Comparison of ENCODE assay signal across 17 cellular contexts in the genomic region with DNA sequence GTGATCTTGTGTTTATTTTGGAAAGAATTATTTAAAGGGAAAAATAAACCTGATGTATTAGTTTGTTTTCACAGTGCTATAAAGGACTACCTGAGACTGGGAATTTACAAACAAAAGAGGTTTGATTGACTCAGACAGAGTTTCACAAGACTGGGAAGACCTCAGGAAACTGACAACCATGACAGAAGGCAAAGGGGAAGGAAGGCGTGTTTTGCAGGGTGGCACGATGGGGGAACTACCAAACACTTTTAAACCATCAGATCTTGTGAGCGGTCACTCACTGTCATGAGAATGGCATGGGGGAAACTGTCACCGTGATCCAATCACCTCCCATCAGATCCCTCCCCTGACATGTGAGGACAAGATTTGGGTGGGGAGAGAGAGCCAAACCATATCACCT.
DNase-seq lines count a peak whose midpoint lies in the region; ATAC-seq, FAIRE-seq and TF ChIP-seq lines count a peak whose summit lies in the region.
"Had no signal": no experiment of that assay in that cellular context is flagged by ENCODE, and none has a peak within 500 bp of the region (broad histone marks: within the 10 kb centered on the region; RNA-seq: fewer than 3 reads in every experiment).

No MANE protein-coding gene starts in this region.

- TF ChIP-seq POLR2A in H54 (IDR thresholded peaks at IDR 0.05; ENCODE audit: low read depth, low read length) = no peak

- no peak for TF ChIP-seq CTCF in OCI-LY1 (IDR thresholded peaks at IDR 0.05; ENCODE audit: low read length)
- no peak for TF ChIP-seq CTCF in foreskin keratinocyte (conservative IDR thresholded peaks at IDR 0.05)
- no peak for TF ChIP-seq CTCF in WTC11 (IDR thresholded peaks at IDR 0.05)
- TF ChIP-seq CTCF in PC-3 (conservative IDR thresholded peaks at IDR 0.05; ENCODE audit: low read depth, low read length) = no peak

- no peaks in the 10 kb centered on the region for H3K79me2 ChIP-seq in OCI-LY1 (ENCODE audit: insufficient read depth, low read length)
- H3K79me2 ChIP-seq in PC-3 (ENCODE audit: low read length) = no peaks in the 10 kb centered on the region

- no peak overlapping the region for H3K4me3 ChIP-seq in BLaER1 treated with 17β-estradiol and CSF1 and Interleukin-3, amounts not matched to agents 10 nM and 100 nM
- H3K4me3 ChIP-seq in OCI-LY1 (ENCODE audit: low read depth, low read length, poor library complexity, severe bottlenecking) = no peak overlapping the region
- no peak overlapping the region for H3K4me3 ChIP-seq in PC-3 (ENCODE audit: low read length)

- no peak overlapping the region; a peak in 1 of 22 replicates for H3K27ac ChIP-seq in BLaER1 treated with 17β-estradiol and CSF1 and Interleukin-3, amounts not matched to agents 10 nM and 100 nM
- H3K27ac ChIP-seq in OCI-LY1 (ENCODE audit: low read depth, low read length, poor library complexity, severe bottlenecking) (no peak overlapping the region), foreskin keratinocyte (peak overlapping the region; percentile 14), PC-3 (ENCODE audit: low read length) (no peak overlapping the region)

- H2AFZ ChIP-seq in OCI-LY1 (ENCODE audit: low read length) (no peak overlapping the region), PC-3 (ENCODE audit: low read length) (no peak overlapping the region)

- no peaks in the 10 kb centered on the region for H3K9me3 ChIP-seq in BLaER1 treated with 17β-estradiol and CSF1 and Interleukin-3, amounts not matched to agents 10 nM and 100 nM (replicated peaks in 1 of 11)
- H3K9me3 ChIP-seq in OCI-LY1 (ENCODE audit: low read length) (no peaks in the 10 kb centered on the region), PC-3 (ENCODE audit: low read length) (no peaks in the 10 kb centered on the region)
- H3K9me3 ChIP-seq: Caco-2 had no signal

- H3K27me3 Mint-ChIP-seq in WTC11 (ENCODE audit: low read depth) = no peaks in the 10 kb centered on the region; the same call in 1 of the 2 replicates

- H3K4me1 Mint-ChIP-seq in WTC11 = 0 out of 2 replicates have a peak, but pooled peaks cover 7% of the 10 kb centered on the region

- CTCF ChIA-PET in WTC11 (lab: Charles Lee) = no interaction called here
- CTCF ChIA-PET in PC-3 (lab: Charles Lee) = interaction anchor here (0.6 kb wide), 1 partner anchor 230 kb away, joined by 3 read pairs; no protein-coding TSS in a partner anchor

- H3K9ac ChIP-seq in BLaER1 treated with 17β-estradiol and CSF1 and Interleukin-3, amounts not matched to agents 10 nM and 100 nM = no peak overlapping the region
- H3K9ac ChIP-seq in OCI-LY1 (ENCODE audit: low read length) (no peak overlapping the region), PC-3 (ENCODE audit: low read length) (no peak overlapping the region)

- BruUV-seq in PC-3 (replicated peaks; lab: Mats Ljungman, UMichigan) = no TSS peak

- peak overlapping the region; percentile 25 to 67 (median 43) for H3K4me2 ChIP-seq in BLaER1 treated with 17β-estradiol and CSF1 and Interleukin-3, amounts not matched to agents 10 nM and 100 nM
- peak overlapping the region; percentile 10; the same call in 1 of the 2 replicates for H3K4me2 ChIP-seq in OCI-LY1 (ENCODE audit: low read length)
- no peak overlapping the region for H3K4me2 ChIP-seq in PC-3 (ENCODE audit: low read length)

- H3K27ac Mint-ChIP-seq in WTC11 = no peak overlapping the region
- H3K27ac Mint-ChIP-seq: CD4-positive, CD25-positive, alpha-beta regulatory T cell; T-helper 1 cell treated with Interleukin-12 subunit alpha and Interleukin-12 subunit beta and Interleukin-4 antibody, amounts not matched to agents 30 μg/mL and 1 μg/mL, for 36 hours had no signal

- H3K9me3 Mint-ChIP-seq in WTC11 = no peaks in the 10 kb centered on the region
- H3K9me3 Mint-ChIP-seq: CD4-positive, CD25-positive, alpha-beta regulatory T cell; T-helper 1 cell treated with Interleukin-12 subunit alpha and Interleukin-12 subunit beta and Interleukin-4 antibody, amounts not matched to agents 30 μg/mL and 1 μg/mL, for 36 hours had no signal

- H3K27me3 ChIP-seq in BLaER1 treated with 17β-estradiol and CSF1 and Interleukin-3, amounts not matched to agents 10 nM and 100 nM = no peaks in the 10 kb centered on the region
- H3K27me3 ChIP-seq in OCI-LY1 (ENCODE audit: insufficient read depth, low read length) (no peaks in the 10 kb centered on the region), foreskin keratinocyte (no peaks in the 10 kb centered on the region), PC-3 (ENCODE audit: low read length) (no peaks in the 10 kb centered on the region)

- peak; percentile 41 for FAIRE-seq in H54 (lab: Jason Lieb, UNC)
- FAIRE-seq: RCC 7860 had no signal

- intact Hi-C loops in PC-3 (cut with micrococcal nuclease) = no loop called here

- H3K9me2 ChIP-seq in OCI-LY1 (ENCODE audit: low read depth, low read length) (no peaks in the 10 kb centered on the region), PC-3 (replicated peaks; ENCODE audit: low read length) (no peaks in the 10 kb centered on the region)

- no peak for DNase-seq in H54 (ENCODE audit: insufficient read length, low spot score)
- peak; percentile 56 to 74 for DNase-seq in foreskin keratinocyte
- no peak for DNase-seq in WTC11 (ENCODE audit: low spot score)
- no peak for DNase-seq in PC-3
- DNase-seq: AML-193; Caco-2; CD4-positive, CD25-positive, alpha-beta regulatory T cell; EL; HCEC 1CT; NCI-H1092 treated with DMSO at 0.1 percent for 48 hours; NCI-H526 treated with DMSO at 0.1 percent for 48 hours; SHP77 had no signal

- H3K36me3 Mint-ChIP-seq in WTC11 = no peaks in the 10 kb centered on the region
- H3K36me3 Mint-ChIP-seq: CD4-positive, CD25-positive, alpha-beta regulatory T cell had no signal

- ATAC-seq in foreskin keratinocyte (peak; percentile 53), HG03025 (IDR thresholded peaks at IDR 0.05; ENCODE audit: low FRiP score, unreplicated experiment) (no peak), WTC11 (no peak), PC-3 (no peak)

- POLR2A ChIA-PET in WTC11 (lab: Charles Lee) = no interaction called here
- POLR2A ChIA-PET in PC-3 (lab: Charles Lee; ENCODE audit: unreplicated experiment) = no interaction called here

- H3K4me1 ChIP-seq in BLaER1 treated with 17β-estradiol and CSF1 and Interleukin-3, amounts not matched to agents 10 nM and 100 nM = peaks cover 27 to 37% (median 34%) of the 10 kb centered on the region in 10 experiments
- H3K4me1 ChIP-seq in OCI-LY1 (ENCODE audit: insufficient read depth, low read length, severe bottlenecking) (peaks cover 49% of the 10 kb centered on the region), foreskin keratinocyte (peaks cover 19% of the 10 kb centered on the region), PC-3 (ENCODE audit: insufficient read depth, low read length) (peaks cover 31% of the 10 kb centered on the region)

- H3F3A ChIP-seq in OCI-LY1 (ENCODE audit: insufficient read depth, low read length) = no peaks in the 10 kb centered on the region
- peaks cover 4% of the 10 kb centered on the region for H3F3A ChIP-seq in PC-3 (ENCODE audit: low read length, unreplicated experiment)

- no peak overlapping the region for H3K4me3 Mint-ChIP-seq in WTC11
- H3K4me3 Mint-ChIP-seq: CD4-positive, CD25-positive, alpha-beta regulatory T cell; T-helper 1 cell treated with Interleukin-12 subunit alpha and Interleukin-12 subunit beta and Interleukin-4 antibody, amounts not matched to agents 30 μg/mL and 1 μg/mL, for 36 hours had no signal

- no peaks in the 10 kb centered on the region for H4K20me1 ChIP-seq in BLaER1 treated with 17β-estradiol and CSF1 and Interleukin-3, amounts not matched to agents 10 nM and 100 nM
- no peaks in the 10 kb centered on the region for H4K20me1 ChIP-seq in OCI-LY1 (ENCODE audit: insufficient read depth, low read length)
- H4K20me1 ChIP-seq in PC-3 (ENCODE audit: low read length) = no peaks in the 10 kb centered on the region

- H3K36me3 ChIP-seq in BLaER1 treated with 17β-estradiol and CSF1 and Interleukin-3, amounts not matched to agents 10 nM and 100 nM = no peaks in the 10 kb centered on the region
- no peaks in the 10 kb centered on the region for H3K36me3 ChIP-seq in OCI-LY1 (ENCODE audit: insufficient read depth, low read length)
- H3K36me3 ChIP-seq in PC-3 (ENCODE audit: low read depth, low read length) = no peaks in the 10 kb centered on the region

TF ChIP-seq in WTC11, 78 proteins besides CTCF, POLR2A, EP300 and RAD21 (continues in another document):
- TF ChIP-seq IRF2 (CRISPR knock-in tag; IDR thresholded peaks at IDR 0.05; ENCODE audit: borderline replicate concordance, low read depth) (no peak), PRRX2 (CRISPR knock-in tag; IDR thresholded peaks at IDR 0.05) (no peak), MXD4 (CRISPR knock-in tag; IDR thresholded peaks at IDR 0.05; ENCODE audit: borderline replicate concordance) (no peak)
- TF ChIP-seq, protein P1, sequence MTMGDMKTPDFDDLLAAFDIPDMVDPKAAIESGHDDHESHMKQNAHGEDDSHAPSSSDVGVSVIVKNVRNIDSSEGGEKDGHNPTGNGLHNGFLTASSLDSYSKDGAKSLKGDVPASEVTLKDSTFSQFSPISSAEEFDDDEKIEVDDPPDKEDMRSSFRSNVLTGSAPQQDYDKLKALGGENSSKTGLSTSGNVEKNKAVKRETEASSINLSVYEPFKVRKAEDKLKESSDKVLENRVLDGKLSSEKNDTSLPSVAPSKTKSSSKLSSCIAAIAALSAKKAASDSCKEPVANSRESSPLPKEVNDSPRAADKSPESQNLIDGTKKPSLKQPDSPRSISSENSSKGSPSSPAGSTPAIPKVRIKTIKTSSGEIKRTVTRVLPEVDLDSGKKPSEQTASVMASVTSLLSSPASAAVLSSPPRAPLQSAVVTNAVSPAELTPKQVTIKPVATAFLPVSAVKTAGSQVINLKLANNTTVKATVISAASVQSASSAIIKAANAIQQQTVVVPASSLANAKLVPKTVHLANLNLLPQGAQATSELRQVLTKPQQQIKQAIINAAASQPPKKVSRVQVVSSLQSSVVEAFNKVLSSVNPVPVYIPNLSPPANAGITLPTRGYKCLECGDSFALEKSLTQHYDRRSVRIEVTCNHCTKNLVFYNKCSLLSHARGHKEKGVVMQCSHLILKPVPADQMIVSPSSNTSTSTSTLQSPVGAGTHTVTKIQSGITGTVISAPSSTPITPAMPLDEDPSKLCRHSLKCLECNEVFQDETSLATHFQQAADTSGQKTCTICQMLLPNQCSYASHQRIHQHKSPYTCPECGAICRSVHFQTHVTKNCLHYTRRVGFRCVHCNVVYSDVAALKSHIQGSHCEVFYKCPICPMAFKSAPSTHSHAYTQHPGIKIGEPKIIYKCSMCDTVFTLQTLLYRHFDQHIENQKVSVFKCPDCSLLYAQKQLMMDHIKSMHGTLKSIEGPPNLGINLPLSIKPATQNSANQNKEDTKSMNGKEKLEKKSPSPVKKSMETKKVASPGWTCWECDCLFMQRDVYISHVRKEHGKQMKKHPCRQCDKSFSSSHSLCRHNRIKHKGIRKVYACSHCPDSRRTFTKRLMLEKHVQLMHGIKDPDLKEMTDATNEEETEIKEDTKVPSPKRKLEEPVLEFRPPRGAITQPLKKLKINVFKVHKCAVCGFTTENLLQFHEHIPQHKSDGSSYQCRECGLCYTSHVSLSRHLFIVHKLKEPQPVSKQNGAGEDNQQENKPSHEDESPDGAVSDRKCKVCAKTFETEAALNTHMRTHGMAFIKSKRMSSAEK (CRISPR knock-in tag; IDR thresholded peaks at IDR 0.05; ENCODE audit: borderline replicate concordance) = no peak

Comparison
In these comparisons a context has a peak if more than half of its experiments do, and no peak if none do; other contexts are left out.
1. DNase-seq: peak in foreskin keratinocyte (2 of 2); none in H54 (single experiment), WTC11 (single experiment) and PC-3 (single experiment).